Comparison of ENCODE assay signal across 10 cellular contexts in genomic region chr22:17969732-17970131, GRCh38. TPM values are rescaled to one million over a fixed set of nuclear protein-coding genes. Genes with fewer than 3 reads are reported as not detected.
A peak's percentile ranks its signal among the peaks of the same experiment; 100 is the strongest.
DNase-seq lines count a peak whose midpoint lies in the region.
"Had no signal": no experiment of that assay in that cellular context is flagged by ENCODE, and none has a peak within 500 bp of the region (broad histone marks: within the 10 kb centered on the region; RNA-seq: fewer than 3 reads in every experiment).

No MANE protein-coding gene starts in this region.

- peak overlapping the region; percentile 54 for H3K27ac ChIP-seq in subcutaneous abdominal adipose tissue (ENCODE audit: low read depth, low read length)

- H3K9me3 ChIP-seq in subcutaneous abdominal adipose tissue (ENCODE audit: control insufficient read depth in 5 of 5, low read length in 5 of 5): no peaks in the 10 kb centered on the region

- no peak overlapping the region for H3K4me3 ChIP-seq in subcutaneous abdominal adipose tissue (ENCODE audit: low read depth in 1 of 5, low read length in 5 of 5)

- peak overlapping the region in 2 of 5 donors; percentile 18 to 26 for H3K9ac ChIP-seq in subcutaneous abdominal adipose tissue (ENCODE audit: low read length in 5 of 5)

- no peaks in the 10 kb centered on the region for H3K27me3 ChIP-seq in subcutaneous abdominal adipose tissue (ENCODE audit: control insufficient read depth in 5 of 5, insufficient read depth in 4 of 5, low read length in 5 of 5)

- peaks cover 14 to 62% (median 58%) of the 10 kb centered on the region in 5 donors for H3K4me1 ChIP-seq in subcutaneous abdominal adipose tissue (ENCODE audit: control insufficient read depth in 5 of 5, insufficient read depth in 5 of 5, low read length in 5 of 5)

- H3K36me3 ChIP-seq in subcutaneous abdominal adipose tissue (ENCODE audit: control insufficient read depth in 5 of 5, insufficient read depth in 5 of 5, low read length in 5 of 5): peaks cover 0 to 10% (median 0%) of the 10 kb centered on the region in 5 donors

- peak; percentile 29 for DNase-seq in HS-27A (ENCODE audit: low read depth)
- DNase-seq in astrocyte of the hippocampus (ENCODE audit: low read depth, low spot score): peak; percentile 93
- peak; percentile 92 for DNase-seq in hepatic stellate cell (ENCODE audit: low spot score)
- no peak for DNase-seq in activated gamma-delta T cell (lab: John Stamatoyannopoulos, UW)
- DNase-seq in NOMO-1 (lab: John Stamatoyannopoulos, UW; ENCODE audit: unreplicated experiment in 2 of 2): no peak
- DNase-seq in mesenteric fat pad (ENCODE audit: low spot score): no peak
- DNase-seq in SK-N-DZ (ENCODE audit: low spot score): no peak
- DNase-seq: cortex of kidney, NCI-H187 had no signal

RNA-seq across cellular contexts. Expression of gene MICAL3, which starts 54.6 kb away (rescaled TPM):
- total RNA-seq in mesenteric fat pad: 65.2 TPM
- 13.9 and 17.8 TPM in 2 replicates for polyA plus RNA-seq in SK-N-DZ (2014; cell fraction: cytosol; rRNA removed)
- polyA plus RNA-seq in SK-N-DZ (2014; cell fraction: nucleus; rRNA removed): 12.3 and 33.7 TPM in 2 replicates

Comparison
In these comparisons a context has a peak if more than half of its experiments do, and no peak if none do; other contexts are left out.
1. DNase-seq: peak in HS-27A (single experiment), astrocyte of the hippocampus (single experiment) and hepatic stellate cell (single experiment); none in activated gamma-delta T cell (single experiment), NOMO-1 (0 of 2), mesenteric fat pad (single experiment) and SK-N-DZ (single experiment).